25 cellular contexts compared by ENCODE assay signal in genomic region chr2:180690611-180691010, GRCh38.
DNase-seq lines count a peak whose midpoint lies in the region; ATAC-seq and TF ChIP-seq lines count a peak whose summit lies in the region.
"Had no signal": no experiment of that assay in that cellular context is flagged by ENCODE, and none has a peak within 500 bp of the region (broad histone marks: within the 10 kb centered on the region; RNA-seq: fewer than 3 reads in every experiment).

No MANE protein-coding gene starts in this region.

- ATAC-seq in PC-3: peak; percentile 45
- no peak for ATAC-seq in GM19023 (IDR thresholded peaks at IDR 0.05; ENCODE audit: unreplicated experiment)
- no peak for ATAC-seq in GM21367 (IDR thresholded peaks at IDR 0.05; ENCODE audit: unreplicated experiment)
- ATAC-seq: activated naive CD4-positive, alpha-beta T cell treated with anti-CD3 and anti-CD28 coated beads, Interleukin-2, amount 50 U/mL, for 72 hours; sciatic nerve; stimulated activated naive CD8-positive, alpha-beta T cell treated with anti-CD3 and anti-CD28 coated beads, Interleukin-15, Interleukin-2, amounts not matched to agents 100 U/mL and 50 U/mL, for 24 hours had no signal

- H2BK5ac ChIP-seq in mesenchymal stem cell (ENCODE audit: low read depth, low read length, poor library complexity, severe bottlenecking): no peak overlapping the region

- no peak overlapping the region for H2BK15ac ChIP-seq in mesenchymal stem cell (ENCODE audit: low read depth, poor library complexity, severe bottlenecking)

- H2AFZ ChIP-seq in PC-3 (ENCODE audit: low read length) (no peak overlapping the region), mesenchymal stem cell (ENCODE audit: low read depth, low read length) (no peak overlapping the region)

- H3K9ac ChIP-seq in PC-3 (ENCODE audit: low read length): no peak overlapping the region
- no peak overlapping the region for H3K9ac ChIP-seq in mesenchymal stem cell (ENCODE audit: low read length)

- H3K4me2 ChIP-seq in PC-3 (ENCODE audit: low read length) (peak overlapping the region; percentile 7), mesenchymal stem cell (ENCODE audit: low read length, poor library complexity, severe bottlenecking) (no peak overlapping the region)

- no peaks in the 10 kb centered on the region for H4K20me1 ChIP-seq in PC-3 (ENCODE audit: low read length)

- CTCF ChIA-PET in PC-3 (lab: Charles Lee): interaction anchor here (1.0 kb wide), 1 partner anchor 565 kb away, joined by 3 read pairs; no protein-coding TSS in a partner anchor

- no peaks in the 10 kb centered on the region for H3K9me3 ChIP-seq in PC-3 (ENCODE audit: low read length)
- no peaks in the 10 kb centered on the region for H3K9me3 ChIP-seq in mesenchymal stem cell (ENCODE audit: control insufficient read depth, low read length)
- H3K9me3 ChIP-seq: thoracic aorta, vagina had no signal

- no peaks in the 10 kb centered on the region for H3K27me3 ChIP-seq in PC-3 (ENCODE audit: low read length)
- H3K27me3 ChIP-seq in mesenchymal stem cell (ENCODE audit: control insufficient read depth in 1 of 2, insufficient read depth in 1 of 2, low read length in 2 of 2): no peaks in the 10 kb centered on the region
- H3K27me3 ChIP-seq: vagina had no signal

- no peak overlapping the region for H3K4me3 ChIP-seq in PC-3 (ENCODE audit: low read length)
- H3K4me3 ChIP-seq in mesenchymal stem cell (ENCODE audit: insufficient read depth in 1 of 2, low read depth in 1 of 2, low read length in 2 of 2): no peak overlapping the region
- H3K4me3 ChIP-seq: thoracic aorta, vagina had no signal

- no peak overlapping the region for H3K23ac ChIP-seq in mesenchymal stem cell (ENCODE audit: low read length in 2 of 2)

- no peak overlapping the region for H2BK120ac ChIP-seq in mesenchymal stem cell (ENCODE audit: low read depth, low read length)

- H3K79me2 ChIP-seq in PC-3 (ENCODE audit: low read length): peaks cover 32% of the 10 kb centered on the region

- intact Hi-C loops in PC-3 (cut with micrococcal nuclease): loop anchor here (5.0 to 10.0 kb wide), 4 partner anchors 52 to 566 kb away; no protein-coding TSS in a partner anchor

- POLR2A ChIA-PET in PC-3 (lab: Charles Lee; ENCODE audit: unreplicated experiment): no interaction called here

- H3K36me3 ChIP-seq in PC-3 (ENCODE audit: low read depth, low read length): no peaks in the 10 kb centered on the region
- H3K36me3 ChIP-seq in mesenchymal stem cell (ENCODE audit: control insufficient read depth in 1 of 2, insufficient read depth in 2 of 2, low read depth in 1 of 2, low read length in 2 of 2): no peaks in the 10 kb centered on the region
- H3K36me3 ChIP-seq: thoracic aorta, vagina had no signal

- peak overlapping the region; percentile 31 for H3K27ac ChIP-seq in PC-3 (ENCODE audit: low read length)
- H3K27ac ChIP-seq in mesenchymal stem cell (ENCODE audit: low read length, poor library complexity, severe bottlenecking): no peak overlapping the region
- H3K27ac ChIP-seq: thoracic aorta, vagina had no signal

- peaks cover 38% of the 10 kb centered on the region for H3K4me1 ChIP-seq in PC-3 (ENCODE audit: insufficient read depth, low read length)
- H3K4me1 ChIP-seq in mesenchymal stem cell (ENCODE audit: control insufficient read depth, insufficient read depth, low read depth, low read length): no peaks in the 10 kb centered on the region

- no peak overlapping the region for H3K14ac ChIP-seq in mesenchymal stem cell (ENCODE audit: low read length in 2 of 2)

- no peak overlapping the region for H2AK5ac ChIP-seq in mesenchymal stem cell (ENCODE audit: low read length, severe bottlenecking)

- no peak overlapping the region for H2BK12ac ChIP-seq in mesenchymal stem cell (ENCODE audit: low read length in 2 of 2)

- H3K79me1 ChIP-seq in mesenchymal stem cell (replicated peaks; ENCODE audit: low read length, poor library complexity, severe bottlenecking): no peaks in the 10 kb centered on the region

- no peaks in the 10 kb centered on the region for H3K9me2 ChIP-seq in PC-3 (replicated peaks; ENCODE audit: low read length)

- no peak overlapping the region for H4K91ac ChIP-seq in mesenchymal stem cell (ENCODE audit: low read length)

- BruUV-seq in PC-3 (replicated peaks; lab: Mats Ljungman, UMichigan): no TSS peak

- no peak overlapping the region for H3K4ac ChIP-seq in mesenchymal stem cell (ENCODE audit: low read depth in 1 of 2, low read length in 2 of 2)

- no peaks in the 10 kb centered on the region for H3F3A ChIP-seq in PC-3 (ENCODE audit: low read length, unreplicated experiment)

- H3K18ac ChIP-seq in mesenchymal stem cell (ENCODE audit: low read depth in 1 of 2, low read length in 2 of 2): no peak overlapping the region

- no peak overlapping the region for H4K8ac ChIP-seq in mesenchymal stem cell (ENCODE audit: low read length)

- DNase-seq in EL (peak; percentile 9), PC-3 (peak; percentile 76), dedifferentiated amniotic fluid mesenchymal stem cell (ENCODE audit: extremely low spot score) (peak; percentile 26), mesenchymal stem cell (peak; percentile 59), NCI-H1694 treated with DMSO at 0.1 percent for 48 hours (lab: John Stamatoyannopoulos, UW) (no peak), NCI-H345 (lab: John Stamatoyannopoulos, UW) (no peak)
- DNase-seq: activated B cell treated with CpG ODN at 0.5 μM for 24 hours; activated CD4-positive, alpha-beta T cell treated with anti-CD3 and anti-CD28 coated beads, Interleukin-2, amount 50 U/mL, for 4 hours; cerebellar nuclear complex; H9; islet precursor cell; NCI-H1048; NCI-H2029 treated with DMSO at 0.1 percent for 48 hours; NCI-H226; NCI-H774; Right ventricle myocardium superior; stimulated activated CD4-positive, alpha-beta T cell treated with anti-CD3 and anti-CD28 coated beads, Interleukin-15, amount 100 ng/mL, for 24 hours; stimulated activated naive CD8-positive, alpha-beta T cell treated with anti-CD3 and anti-CD28 coated beads, Interleukin-15, Interleukin-2, amounts not matched to agents 100 U/mL and 50 U/mL, for 24 hours; SW 1271 had no signal

- TF ChIP-seq CTCF in PC-3 (conservative IDR thresholded peaks at IDR 0.05; ENCODE audit: low read depth, low read length): no peak

Comparison
In these comparisons a context has a peak if more than half of its experiments do, and no peak if none do; other contexts are left out.
1. DNase-seq: peak in EL (single experiment), PC-3 (single experiment), dedifferentiated amniotic fluid mesenchymal stem cell (single experiment) and mesenchymal stem cell (single experiment); none in NCI-H1694 treated with DMSO at 0.1 percent for 48 hours (single experiment) and NCI-H345 (single experiment).